ENCODE assay signal across 14 cellular contexts in the genomic region with DNA sequence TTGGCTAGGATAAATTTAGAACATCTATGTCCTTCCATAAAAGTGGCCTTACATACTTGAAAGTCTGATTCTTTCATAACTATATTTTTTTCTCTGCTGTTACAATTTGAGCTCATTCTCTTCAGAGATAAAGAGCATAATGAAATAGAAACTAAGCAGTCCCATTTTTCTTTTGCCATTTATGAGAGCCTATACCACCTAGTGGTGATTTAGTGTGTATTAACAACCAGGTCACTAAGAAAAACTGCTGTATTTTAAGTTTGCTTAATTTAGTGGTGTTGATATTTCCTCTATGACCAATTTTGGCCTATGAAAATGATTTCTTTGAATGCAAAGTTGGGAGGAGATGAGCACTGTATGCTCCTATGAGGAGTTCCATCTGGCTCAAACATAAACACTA.
DNase-seq lines count a peak whose midpoint lies in the region; ATAC-seq and TF ChIP-seq lines count a peak whose summit lies in the region.
"Had no signal": no experiment of that assay in that cellular context is flagged by ENCODE, and none has a peak within 500 bp of the region (broad histone marks: within the 10 kb centered on the region; RNA-seq: fewer than 3 reads in every experiment).

No MANE protein-coding gene starts in this region.

- no peak overlapping the region for H2AK9ac ChIP-seq in IMR-90 (replicated peaks; ENCODE audit: low read depth, low read length, poor library complexity)

- H2BK5ac ChIP-seq in IMR-90 (ENCODE audit: low read depth, low read length, poor library complexity, severe bottlenecking) = no peak overlapping the region

- DNase-seq in NOMO-1 (lab: John Stamatoyannopoulos, UW; ENCODE audit: unreplicated experiment in 2 of 2) (peak; percentile 6 to 56), NOMO-1 treated with dmso at 0.1 percent for 144 hours (lab: John Stamatoyannopoulos, UW; ENCODE audit: unreplicated experiment) (no peak), IMR-90 (no peak), PC-9 (no peak), neural progenitor cell (ENCODE audit: low spot score) (no peak), NCI-H146 (lab: John Stamatoyannopoulos, UW) (no peak), NCI-H128 (lab: John Stamatoyannopoulos, UW; ENCODE audit: unreplicated experiment) (no peak)
- DNase-seq: activated CD8-positive, alpha-beta memory T cell treated with anti-CD3 and anti-CD28 coated beads for 24 hours; effector CD4-positive, alpha-beta T cell; NCI-H187; sigmoid colon; T-cell had no signal

- no peak overlapping the region for H4K91ac ChIP-seq in IMR-90 (ENCODE audit: insufficient read depth, low read depth, low read length)

- H3K4me3 ChIP-seq in IMR-90 (ENCODE audit: insufficient read depth, low read depth, low read length) (no peak overlapping the region), PC-9 (no peak overlapping the region), neural progenitor cell (no peak overlapping the region)
- H3K4me3 ChIP-seq: sigmoid colon had no signal

- H3K9me2 ChIP-seq in PC-9 (ENCODE audit: insufficient read depth) = no peaks in the 10 kb centered on the region

- no peak overlapping the region for H3K23ac ChIP-seq in IMR-90 (ENCODE audit: low read depth, low read length)

- CTCF ChIA-PET in IMR-90 (lab: Yijun Ruan, JAX) (no interaction called here), PC-9 (lab: Charles Lee) (no interaction called here)

- H3K4me1 ChIP-seq in IMR-90 (ENCODE audit: control insufficient read depth, insufficient read depth, low read length) = no peaks in the 10 kb centered on the region
- no peaks in the 10 kb centered on the region for H3K4me1 ChIP-seq in PC-9 (replicated peaks; ENCODE audit: insufficient read depth)
- no peaks in the 10 kb centered on the region for H3K4me1 ChIP-seq in neural progenitor cell
- H3K4me1 ChIP-seq: sigmoid colon had no signal

- H2BK15ac ChIP-seq in IMR-90 (ENCODE audit: low read depth, low read length) = no peak overlapping the region

- TF ChIP-seq CTCF in IMR-90 (conservative IDR thresholded peaks at IDR 0.05; ENCODE audit: low read depth, low read length) (0 out of 2 replicates have a peak, but pooled peaks have one; percentile 20), PC-9 (conservative IDR thresholded peaks at IDR 0.05) (peak; percentile 46), neural progenitor cell (IDR thresholded peaks at IDR 0.05) (peak; percentile 25)

- TF ChIP-seq POLR2A in IMR-90 (IDR thresholded peaks at IDR 0.05; ENCODE audit: low read depth, low read length) = no peak

- no peaks in the 10 kb centered on the region for H3K79me2 ChIP-seq in PC-9 (ENCODE audit: low read depth)
- H3K79me2 ChIP-seq in neural progenitor cell (ENCODE audit: low read depth) = no peaks in the 10 kb centered on the region

- no peaks in the 10 kb centered on the region for H3K79me1 ChIP-seq in IMR-90 (ENCODE audit: low read depth in 1 of 2, low read length in 2 of 2)

- H3K9me3 ChIP-seq in IMR-90 (ENCODE audit: control insufficient read depth, insufficient read depth, low read length) (no peaks in the 10 kb centered on the region), PC-9 (ENCODE audit: insufficient read depth, low read depth) (no peaks in the 10 kb centered on the region), neural progenitor cell (ENCODE audit: low read depth) (no peaks in the 10 kb centered on the region)

- intact Hi-C loops in IMR-90 (cut with micrococcal nuclease) = no loop called here
- intact Hi-C loops in PC-9 (cut with micrococcal nuclease; ENCODE audit: unreplicated experiment) = no loop called here

- no peak overlapping the region for H3K27ac ChIP-seq in IMR-90 (ENCODE audit: insufficient read depth, low read length)
- H3K27ac ChIP-seq in PC-9 = no peak overlapping the region
- H3K27ac ChIP-seq in neural progenitor cell = no peak overlapping the region
- H3K27ac ChIP-seq: sigmoid colon had no signal

- ATAC-seq in IMR-90 (ENCODE audit: low read depth) (no peak), HG03196 (IDR thresholded peaks at IDR 0.05; ENCODE audit: unreplicated experiment) (no peak)
- ATAC-seq: T-cell had no signal

- H3K18ac ChIP-seq in IMR-90 (ENCODE audit: low read depth, low read length) = no peak overlapping the region

- H3K4ac ChIP-seq in IMR-90 (ENCODE audit: low read depth, low read length) = no peak overlapping the region

- H3K4me3 Mint-ChIP-seq in neural progenitor cell = no peak overlapping the region
- H3K4me3 Mint-ChIP-seq: activated naive CD8-positive, alpha-beta T cell; T-cell had no signal

- H3K9me3 Mint-ChIP-seq in neural progenitor cell = peaks cover 17% of the 10 kb centered on the region

- H3K27me3 Mint-ChIP-seq in neural progenitor cell (ENCODE audit: insufficient read depth, low read depth) = no peaks in the 10 kb centered on the region
- H3K27me3 Mint-ChIP-seq: activated naive CD8-positive, alpha-beta T cell; T-cell had no signal

- H4K5ac ChIP-seq in IMR-90 (ENCODE audit: low read depth, low read length) = no peak overlapping the region

- no peak overlapping the region for H2AK5ac ChIP-seq in IMR-90 (ENCODE audit: low read depth, low read length)

- H3K36me3 Mint-ChIP-seq in neural progenitor cell = no peaks in the 10 kb centered on the region
- H3K36me3 Mint-ChIP-seq: activated naive CD8-positive, alpha-beta T cell; T-cell had no signal

- POLR2A ChIA-PET in IMR-90 (lab: Charles Lee; ENCODE audit: unreplicated experiment) = no interaction called here
- POLR2A ChIA-PET in PC-9 (lab: Charles Lee; ENCODE audit: unreplicated experiment) = interaction anchor here (0.6 kb wide), 2 partner anchors 87 to 338 kb away, joined by 3 to 6 read pairs; no protein-coding TSS in a partner anchor

- H3K56ac ChIP-seq in IMR-90 (ENCODE audit: extremely low read depth, insufficient read depth, low read length) = no peak overlapping the region

- no peaks in the 10 kb centered on the region for H3K9me1 ChIP-seq in IMR-90 (ENCODE audit: insufficient read depth, low read length)

- H4K8ac ChIP-seq in IMR-90 (ENCODE audit: low read depth in 2 of 2, low read length in 2 of 2) = no peak overlapping the region

- no peak overlapping the region for H3K14ac ChIP-seq in IMR-90 (replicated peaks; ENCODE audit: low read depth, low read length)

- no peaks in the 10 kb centered on the region for H3K4me1 Mint-ChIP-seq in neural progenitor cell
- H3K4me1 Mint-ChIP-seq: T-cell had no signal

- dilution Hi-C loops in IMR-90 (cut with HindIII; ENCODE audit: low sequenced_read_pairs, unreplicated experiment) = no loop called here

- H3K27ac Mint-ChIP-seq in neural progenitor cell = no peak overlapping the region
- H3K27ac Mint-ChIP-seq: activated naive CD8-positive, alpha-beta T cell; T-cell had no signal

- H3K9ac ChIP-seq in IMR-90 (ENCODE audit: low read depth, low read length) (no peak overlapping the region), neural progenitor cell (no peak overlapping the region)

- H2BK120ac ChIP-seq in IMR-90 (ENCODE audit: low read depth, low read length) = no peak overlapping the region

- no peak overlapping the region for H2BK20ac ChIP-seq in IMR-90 (ENCODE audit: low read depth, low read length)

- H3K4me2 ChIP-seq in IMR-90 (ENCODE audit: low read depth, low read length) = no peak overlapping the region
- H3K4me2 ChIP-seq in PC-9 = no peak overlapping the region
- no peak overlapping the region for H3K4me2 ChIP-seq in neural progenitor cell

- H4K20me1 ChIP-seq in IMR-90 (ENCODE audit: insufficient read depth, low read length) = no peaks in the 10 kb centered on the region
- H4K20me1 ChIP-seq in PC-9 (ENCODE audit: insufficient read depth) = no peaks in the 10 kb centered on the region
- H4K20me1 ChIP-seq in neural progenitor cell (ENCODE audit: low read depth) = no peaks in the 10 kb centered on the region

- H2AFZ ChIP-seq in IMR-90 (replicated peaks; ENCODE audit: low read length, poor library complexity) (no peak overlapping the region), PC-9 (no peak overlapping the region), neural progenitor cell (replicated peaks) (no peak overlapping the region)

- peak; percentile 9; the same call in 1 of the 2 replicates for TF ChIP-seq RAD21 in IMR-90 (IDR thresholded peaks at IDR 0.05; ENCODE audit: low read length)

- no peaks in the 10 kb centered on the region for H3K27me3 ChIP-seq in IMR-90 (ENCODE audit: control insufficient read depth, insufficient read depth, low read length)
- no peaks in the 10 kb centered on the region for H3K27me3 ChIP-seq in PC-9 (ENCODE audit: insufficient read depth, low read depth)
- no peaks in the 10 kb centered on the region for H3K27me3 ChIP-seq in neural progenitor cell
- H3K27me3 ChIP-seq: sigmoid colon had no signal

- H3K36me3 ChIP-seq in IMR-90 (ENCODE audit: control insufficient read depth, insufficient read depth, low read length) (no peaks in the 10 kb centered on the region), PC-9 (ENCODE audit: low read depth) (no peaks in the 10 kb centered on the region), neural progenitor cell (no peaks in the 10 kb centered on the region)
- H3K36me3 ChIP-seq: sigmoid colon had no signal

- in situ Hi-C loops in IMR-90 (cut with MboI; ENCODE audit: low sequenced_read_pairs) = no loop called here

- BruUV-seq in IMR-90 (replicated peaks; lab: Mats Ljungman, UMichigan) = no TSS peak
- no TSS peak for BruUV-seq in PC-9 (replicated peaks; lab: Mats Ljungman, UMichigan)

- no peaks in the 10 kb centered on the region for H3F3A ChIP-seq in PC-9 (ENCODE audit: insufficient read depth, low read depth)
- H3F3A ChIP-seq in neural progenitor cell (ENCODE audit: low read depth) = no peaks in the 10 kb centered on the region

TF ChIP-seq in IMR-90, 13 proteins besides CTCF, POLR2A, EP300 and RAD21 (continues in another document):
- TF ChIP-seq, protein P1, sequence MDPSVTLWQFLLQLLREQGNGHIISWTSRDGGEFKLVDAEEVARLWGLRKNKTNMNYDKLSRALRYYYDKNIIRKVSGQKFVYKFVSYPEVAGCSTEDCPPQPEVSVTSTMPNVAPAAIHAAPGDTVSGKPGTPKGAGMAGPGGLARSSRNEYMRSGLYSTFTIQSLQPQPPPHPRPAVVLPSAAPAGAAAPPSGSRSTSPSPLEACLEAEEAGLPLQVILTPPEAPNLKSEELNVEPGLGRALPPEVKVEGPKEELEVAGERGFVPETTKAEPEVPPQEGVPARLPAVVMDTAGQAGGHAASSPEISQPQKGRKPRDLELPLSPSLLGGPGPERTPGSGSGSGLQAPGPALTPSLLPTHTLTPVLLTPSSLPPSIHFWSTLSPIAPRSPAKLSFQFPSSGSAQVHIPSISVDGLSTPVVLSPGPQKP (IDR thresholded peaks at IDR 0.05; ENCODE audit: borderline replicate concordance, low read depth, low read length) = no peak
- no peak for TF ChIP-seq CHD1 (IDR thresholded peaks at IDR 0.05; ENCODE audit: low read depth, low read length)
- no peak for TF ChIP-seq MAFK (IDR thresholded peaks at IDR 0.05; ENCODE audit: low read depth, low read length)
- no peak for TF ChIP-seq BHLHE40 (IDR thresholded peaks at IDR 0.05; ENCODE audit: low read depth, low read length)
- TF ChIP-seq SMC3 (IDR thresholded peaks at IDR 0.05; ENCODE audit: low read depth, low read length) = no peak
- no peak for TF ChIP-seq MXI1 (IDR thresholded peaks at IDR 0.05; ENCODE audit: borderline replicate concordance, low read depth, low read length)
- no peak for TF ChIP-seq FOS (IDR thresholded peaks at IDR 0.05; ENCODE audit: low read depth, low read length)
- no peak for TF ChIP-seq MAZ (IDR thresholded peaks at IDR 0.05; ENCODE audit: borderline replicate concordance, low read depth, low read length)

Comparison
In these comparisons a context has a peak if more than half of its experiments do, and no peak if none do; other contexts are left out.
1. DNase-seq: peak in NOMO-1 (2 of 2); none in NOMO-1 treated with dmso at 0.1 percent for 144 hours (single experiment), IMR-90 (single experiment), PC-9 (0 of 2), neural progenitor cell (single experiment), NCI-H146 (single experiment) and NCI-H128 (single experiment).
2. Peak in every context shown above with its lines, with median percentiles within 50 percentile points of each other: CTCF ChIP-seq.